10 cellular contexts compared by ENCODE assay signal in genomic region chr6:35603326-35604202, GRCh38.
DNase-seq lines count a peak whose midpoint lies in the region; ATAC-seq, FAIRE-seq and TF ChIP-seq lines count a peak whose summit lies in the region.
"Had no signal": no experiment of that assay in that cellular context is flagged by ENCODE, and none has a peak within 500 bp of the region (broad histone marks: within the 10 kb centered on the region; RNA-seq: fewer than 3 reads in every experiment).

No MANE protein-coding gene starts in this region.

- H4K8ac ChIP-seq in IMR-90 (ENCODE audit: low read depth in 2 of 2, low read length in 2 of 2): no peak overlapping the region

- no peak overlapping the region for H2AK9ac ChIP-seq in IMR-90 (replicated peaks; ENCODE audit: low read depth, low read length, poor library complexity)

- H3K36me3 ChIP-seq in IMR-90 (ENCODE audit: control insufficient read depth, insufficient read depth, low read length) (no peaks in the 10 kb centered on the region), small intestine (ENCODE audit: control insufficient read depth in 2 of 2, insufficient read depth in 2 of 2, low read length in 2 of 2) (peaks cover 2 to 10% of the 10 kb centered on the region in 2 donors), Karpas-422 (ENCODE audit: insufficient read depth, low read length) (no peaks in the 10 kb centered on the region; the same call in 1 of the 2 replicates)

- BruUV-seq in IMR-90 (replicated peaks; lab: Mats Ljungman, UMichigan): no TSS peak

- dilution Hi-C loops in IMR-90 (cut with HindIII; ENCODE audit: low sequenced_read_pairs, unreplicated experiment): no loop called here

- H3K4me1 ChIP-seq in IMR-90 (ENCODE audit: control insufficient read depth, insufficient read depth, low read length): peaks cover 10% of the 10 kb centered on the region
- peaks cover 0 to 13% of the 10 kb centered on the region in 2 donors for H3K4me1 ChIP-seq in small intestine (ENCODE audit: control insufficient read depth in 2 of 2, insufficient read depth in 1 of 2, low read depth in 1 of 2, low read length in 1 of 2)
- peaks cover 39% of the 10 kb centered on the region for H3K4me1 ChIP-seq in Karpas-422 (ENCODE audit: low read length)

- peak overlapping the region; percentile 51; the same call in 1 of the 2 replicates for H4K91ac ChIP-seq in IMR-90 (ENCODE audit: insufficient read depth, low read depth, low read length)

- peak overlapping the region; percentile 37; the same call in 1 of the 3 replicates for H2BK15ac ChIP-seq in IMR-90 (ENCODE audit: low read depth, low read length)

- peak overlapping the region; percentile 64 for H2BK20ac ChIP-seq in IMR-90 (ENCODE audit: low read depth, low read length)

- intact Hi-C loops in IMR-90 (cut with micrococcal nuclease): loop anchor here (5.0 kb wide), 1 partner anchor 64 kb away; no protein-coding TSS in a partner anchor

- no peaks in the 10 kb centered on the region for H3K27me3 ChIP-seq in IMR-90 (ENCODE audit: control insufficient read depth, insufficient read depth, low read length)
- no peaks in the 10 kb centered on the region for H3K27me3 ChIP-seq in small intestine (ENCODE audit: control insufficient read depth in 2 of 2, insufficient read depth in 2 of 2, low read length in 2 of 2)
- no peaks in the 10 kb centered on the region for H3K27me3 ChIP-seq in Karpas-422 (ENCODE audit: low read length)

- no CpG with 5 or more reads among the region's 9 CpGs for WGBS in IMR-90 (ENCODE audit: extremely low coverage in 2 of 2, insufficient read length in 1 of 2), 2 experiments
- WGBS in small intestine, 3 donors: 92 to 95% (median 93%) methylated on average over 9 of the region's 9 CpGs

- in situ Hi-C loops in IMR-90 (cut with MboI; ENCODE audit: low sequenced_read_pairs): no loop called here

- no peak overlapping the region for H3K23ac ChIP-seq in IMR-90 (ENCODE audit: low read depth, low read length)

- no peaks in the 10 kb centered on the region for H3K9me3 ChIP-seq in IMR-90 (ENCODE audit: control insufficient read depth, insufficient read depth, low read length)
- H3K9me3 ChIP-seq in small intestine (ENCODE audit: control insufficient read depth, low read depth): no peaks in the 10 kb centered on the region
- H3K9me3 ChIP-seq in Karpas-422 (ENCODE audit: low read length): no peaks in the 10 kb centered on the region

- FAIRE-seq in small intestine (lab: Jason Lieb, UNC): no peak
- FAIRE-seq: frontal cortex had no signal

- H3K4me2 ChIP-seq in IMR-90 (ENCODE audit: low read depth, low read length): no peak overlapping the region
- no peak overlapping the region for H3K4me2 ChIP-seq in Karpas-422 (ENCODE audit: low read depth, low read length, poor library complexity, severe bottlenecking)

- H3K14ac ChIP-seq in IMR-90 (replicated peaks; ENCODE audit: low read depth, low read length): peak overlapping the region; percentile 41; the same call in 1 of the 2 replicates

- peaks cover 0 to 5% of the 10 kb centered on the region in 2 experiments; a peak in 1 of 4 replicates for H3K79me1 ChIP-seq in IMR-90 (ENCODE audit: low read depth in 1 of 2, low read length in 2 of 2)

- no peak for TF ChIP-seq POLR2A in IMR-90 (IDR thresholded peaks at IDR 0.05; ENCODE audit: low read depth, low read length)

- POLR2A ChIA-PET in IMR-90 (lab: Charles Lee; ENCODE audit: unreplicated experiment): no interaction called here

- no peak overlapping the region for H3K56ac ChIP-seq in IMR-90 (ENCODE audit: extremely low read depth, insufficient read depth, low read length)

- no peak overlapping the region for H2BK5ac ChIP-seq in IMR-90 (ENCODE audit: low read depth, low read length, poor library complexity, severe bottlenecking)

- H3K4me3 ChIP-seq in IMR-90 (ENCODE audit: insufficient read depth, low read depth, low read length) (no peak overlapping the region), small intestine (ENCODE audit: low read depth in 1 of 2, low read length in 2 of 2) (no peak overlapping the region), Karpas-422 (ENCODE audit: low read length) (no peak overlapping the region)

- no peak for TF ChIP-seq CTCF in IMR-90 (conservative IDR thresholded peaks at IDR 0.05; ENCODE audit: low read depth, low read length)

- peaks cover 9% of the 10 kb centered on the region for H3K9me1 ChIP-seq in IMR-90 (ENCODE audit: insufficient read depth, low read length)

- H4K20me1 ChIP-seq in IMR-90 (ENCODE audit: insufficient read depth, low read length) (peaks cover 6% of the 10 kb centered on the region; the same call in 1 of the 2 replicates), Karpas-422 (ENCODE audit: insufficient read depth, low read depth, low read length) (no peaks in the 10 kb centered on the region)

- no peak for TF ChIP-seq RAD21 in IMR-90 (IDR thresholded peaks at IDR 0.05; ENCODE audit: low read length)

- peak overlapping the region; percentile 64 for H2BK120ac ChIP-seq in IMR-90 (ENCODE audit: low read depth, low read length)

- H2AFZ ChIP-seq in IMR-90 (replicated peaks; ENCODE audit: low read length, poor library complexity): no peak overlapping the region
- H2AFZ ChIP-seq in Karpas-422 (ENCODE audit: low read length): no peak overlapping the region

- CTCF ChIA-PET in IMR-90 (lab: Yijun Ruan, JAX): interaction anchor here (0.7 kb wide), 2 partner anchors 10 to 19 kb away, joined by 3 read pairs; no protein-coding TSS in a partner anchor

- H3K27ac ChIP-seq in IMR-90 (ENCODE audit: insufficient read depth, low read length) (no peak overlapping the region), small intestine (ENCODE audit: low read depth in 1 of 2, low read length in 1 of 2) (peak overlapping the region in 1 of 2 donors; percentile 100), Karpas-422 (ENCODE audit: low read length) (no peak overlapping the region)

- peaks cover 43% of the 10 kb centered on the region for H3K79me2 ChIP-seq in Karpas-422 (ENCODE audit: low read length)

- ATAC-seq in IMR-90 (ENCODE audit: low read depth) (no peak), HG03135 (IDR thresholded peaks at IDR 0.05; ENCODE audit: unreplicated experiment) (no peak)

- H3K18ac ChIP-seq in IMR-90 (ENCODE audit: low read depth, low read length): 0 out of 2 replicates have a peak overlapping the region, but pooled peaks have one; percentile 48

- no peaks in the 10 kb centered on the region for H3K9me2 ChIP-seq in Karpas-422 (replicated peaks; ENCODE audit: insufficient read depth, low read length)

- DNase-seq in IMR-90 (no peak), amniotic epithelial cell (ENCODE audit: low read depth) (peak; percentile 64), kidney tubule cell (ENCODE audit: low spot score) (peak; percentile 16), superior temporal gyrus (ENCODE audit: extremely low spot score) (peak; percentile 17), small intestine (no peak), Karpas-422 (no peak)
- DNase-seq: H7; stimulated activated CD4-positive, alpha-beta T cell treated with anti-CD3 and anti-CD28 coated beads, Interleukin-12 subunit alpha, Interleukin-12 subunit beta, amount 100 ng/mL, for 4 hours had no signal

- peak overlapping the region; percentile 81 for H2AK5ac ChIP-seq in IMR-90 (ENCODE audit: low read depth, low read length)

- H4K5ac ChIP-seq in IMR-90 (ENCODE audit: low read depth, low read length): no peak overlapping the region

- H3K9ac ChIP-seq in IMR-90 (ENCODE audit: low read depth, low read length): no peak overlapping the region
- H3K9ac ChIP-seq in Karpas-422 (ENCODE audit: low read length): no peak overlapping the region

- peak overlapping the region; percentile 60; the same call in 1 of the 2 replicates for H3K4ac ChIP-seq in IMR-90 (ENCODE audit: low read depth, low read length)

TF ChIP-seq in IMR-90, 13 proteins besides CTCF, POLR2A, EP300 and RAD21:
- TF ChIP-seq NFE2L2 (IDR thresholded peaks at IDR 0.05; ENCODE audit: low read depth, low read length): no peak
- no peak for TF ChIP-seq MAFK (IDR thresholded peaks at IDR 0.05; ENCODE audit: low read depth, low read length)
- no peak for TF ChIP-seq FOS (IDR thresholded peaks at IDR 0.05; ENCODE audit: low read depth, low read length)
- no peak for TF ChIP-seq MAZ (IDR thresholded peaks at IDR 0.05; ENCODE audit: borderline replicate concordance, low read depth, low read length)
- TF ChIP-seq, protein P1, sequence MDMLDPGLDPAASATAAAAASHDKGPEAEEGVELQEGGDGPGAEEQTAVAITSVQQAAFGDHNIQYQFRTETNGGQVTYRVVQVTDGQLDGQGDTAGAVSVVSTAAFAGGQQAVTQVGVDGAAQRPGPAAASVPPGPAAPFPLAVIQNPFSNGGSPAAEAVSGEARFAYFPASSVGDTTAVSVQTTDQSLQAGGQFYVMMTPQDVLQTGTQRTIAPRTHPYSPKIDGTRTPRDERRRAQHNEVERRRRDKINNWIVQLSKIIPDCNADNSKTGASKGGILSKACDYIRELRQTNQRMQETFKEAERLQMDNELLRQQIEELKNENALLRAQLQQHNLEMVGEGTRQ (IDR thresholded peaks at IDR 0.05; ENCODE audit: low read depth, low read length): no peak
- TF ChIP-seq BHLHE40 (IDR thresholded peaks at IDR 0.05; ENCODE audit: low read depth, low read length): no peak
- TF ChIP-seq RCOR1 (IDR thresholded peaks at IDR 0.05; ENCODE audit: insufficient replicate concordance, low read length): no peak
- no peak for TF ChIP-seq SMC3 (IDR thresholded peaks at IDR 0.05; ENCODE audit: low read depth, low read length)
- TF ChIP-seq RFX5 (IDR thresholded peaks at IDR 0.05; ENCODE audit: low read depth, low read length): no peak
- no peak for TF ChIP-seq MXI1 (IDR thresholded peaks at IDR 0.05; ENCODE audit: borderline replicate concordance, low read depth, low read length)
- no peak for TF ChIP-seq ELK1 (IDR thresholded peaks at IDR 0.05; ENCODE audit: borderline replicate concordance, low read depth, low read length)
- TF ChIP-seq CHD1 (IDR thresholded peaks at IDR 0.05; ENCODE audit: low read depth, low read length): no peak

Comparison
In these comparisons a context has a peak if more than half of its experiments do, and no peak if none do; other contexts are left out.
1. DNase-seq: peak in amniotic epithelial cell (single experiment), kidney tubule cell (single experiment) and superior temporal gyrus (single experiment); none in IMR-90 (single experiment), small intestine (single experiment) and Karpas-422 (single experiment).